ENCODE assay signal across 21 cellular contexts in genomic region chr1:180560200-180560867, GRCh38. TPM values are rescaled to one million over a fixed set of nuclear protein-coding genes. Genes with fewer than 3 reads are reported as not detected.
A peak's percentile ranks its signal among the peaks of the same experiment; 100 is the strongest.
DNase-seq lines count a peak whose midpoint lies in the region; FAIRE-seq and TF ChIP-seq lines count a peak whose summit lies in the region.
"Had no signal": no experiment of that assay in that cellular context is flagged by ENCODE, and none has a peak within 500 bp of the region (broad histone marks: within the 10 kb centered on the region; RNA-seq: fewer than 3 reads in every experiment).

No MANE protein-coding gene starts in this region.

- H3K9ac ChIP-seq in skeletal muscle satellite cell (ENCODE audit: low read depth, low read length) = peak overlapping the region; percentile 9

- H3K36me3 Mint-ChIP-seq in Calu3 (ENCODE audit: insufficient read depth, unreplicated experiment) = no peaks in the 10 kb centered on the region

- no peak overlapping the region for H3K4me3 Mint-ChIP-seq in Calu3 (ENCODE audit: low read depth, unreplicated experiment)

- H3K27me3 ChIP-seq in Peyer's patch (no peaks in the 10 kb centered on the region), right atrium auricular region (no peaks in the 10 kb centered on the region), skeletal muscle satellite cell (ENCODE audit: control insufficient read depth, insufficient read depth, low read length) (no peaks in the 10 kb centered on the region)
- H3K27me3 ChIP-seq: neutrophil had no signal

- peak overlapping the region; percentile 7 for H3K27ac Mint-ChIP-seq in Calu3 (ENCODE audit: unreplicated experiment)

- peaks cover 32% of the 10 kb centered on the region for H3K4me1 Mint-ChIP-seq in Calu3 (ENCODE audit: low read depth, unreplicated experiment)

- H3K9me3 ChIP-seq in Peyer's patch (no peaks in the 10 kb centered on the region), right atrium auricular region (no peaks in the 10 kb centered on the region), skeletal muscle satellite cell (replicated peaks; ENCODE audit: low read length) (no peaks in the 10 kb centered on the region)
- H3K9me3 ChIP-seq: neutrophil had no signal

- H3K4me3 ChIP-seq in Peyer's patch (no peak overlapping the region), right atrium auricular region (no peak overlapping the region), skeletal muscle satellite cell (ENCODE audit: low read length) (no peak overlapping the region)

- no peak overlapping the region for H3K4me2 ChIP-seq in skeletal muscle satellite cell (ENCODE audit: low read length)

- no peaks in the 10 kb centered on the region for H3K9me3 Mint-ChIP-seq in Calu3 (ENCODE audit: low read depth, unreplicated experiment)

- H3K27ac ChIP-seq in Peyer's patch (peak overlapping the region in 2 of 4 donors; percentile 18 to 57), right atrium auricular region (peak overlapping the region; percentile 18 to 77)
- H3K27ac ChIP-seq: neutrophil had no signal

- no peak for FAIRE-seq in HTR-8/SVneo (lab: Jason Lieb, UNC)
- FAIRE-seq: colon, endometrium, GM12891, kidney had no signal

- intact Hi-C loops in Calu3 (cut with micrococcal nuclease; ENCODE audit: unreplicated experiment) = no loop called here

- no peaks in the 10 kb centered on the region for H3K27me3 Mint-ChIP-seq in Calu3 (ENCODE audit: unreplicated experiment)

- CTCF ChIA-PET in Calu3 (lab: Charles Lee) = no interaction called here

- H3K36me3 ChIP-seq in Peyer's patch (no peaks in the 10 kb centered on the region), right atrium auricular region (no peaks in the 10 kb centered on the region), skeletal muscle satellite cell (ENCODE audit: insufficient read depth, low read length) (no peaks in the 10 kb centered on the region)
- H3K36me3 ChIP-seq: neutrophil had no signal

- TF ChIP-seq CTCF in Calu3 (IDR thresholded peaks at IDR 0.05; ENCODE audit: unreplicated experiment) (no peak), Peyer's patch (IDR thresholded peaks at IDR 0.05) (no peak), right atrium auricular region (IDR thresholded peaks at IDR 0.05) (no peak)

- H3K4me1 ChIP-seq in Peyer's patch = peaks cover 0 to 8% (median 0%) of the 10 kb centered on the region in 4 donors
- peaks cover 0 to 33% of the 10 kb centered on the region in 2 donors for H3K4me1 ChIP-seq in right atrium auricular region
- H3K4me1 ChIP-seq in skeletal muscle satellite cell (ENCODE audit: control insufficient read depth, insufficient read depth, low read length) = peaks cover 28% of the 10 kb centered on the region

- no TSS peak for BruUV-seq in Calu3 (replicated peaks; lab: Mats Ljungman, UMichigan)

- DNase-seq in Calu3 = peak; percentile 15
- DNase-seq in Peyer's patch = peak in 2 of 3 donors; percentile 76 to 82
- no peak for DNase-seq in right atrium auricular region (ENCODE audit: low spot score)
- DNase-seq in activated CD4-positive, CD25-positive, alpha-beta regulatory T cell treated with anti-CD3 and anti-CD28 coated beads, Interleukin-2, amount 50 U/mL, for 72 hours = no peak
- no peak for DNase-seq in activated T-cell treated with anti-CD3 and anti-CD28 coated beads, Interleukin-2, amount 50 U/mL, for 48 hours
- DNase-seq in HTR-8/SVneo (ENCODE audit: insufficient read length, low spot score) = no peak
- no peak for DNase-seq in AG20443 (ENCODE audit: low spot score)
- DNase-seq: activated effector memory CD4-positive, alpha-beta T cell treated with anti-CD3 and anti-CD28 coated beads, Interleukin-2, amount 50 U/mL, for 16 hours; hippocampal formation; Kasumi-1; kidney; NCI-H1105; NCI-H2081 treated with DMSO at 0.1 percent for 48 hours; T-helper 9 cell had no signal

- no peak for TF ChIP-seq POLR2A in Peyer's patch (IDR thresholded peaks at IDR 0.05)

RNA-seq across cellular contexts. Expression of gene OVAAL, which starts 1.6 kb away (rescaled TPM):
- total RNA-seq in Calu3 (2022) (not detected in 2 replicates), Peyer's patch (not detected), right atrium auricular region (1 to 10 TPM in 1 of 2 donors, under 1 TPM in 1; 0.70 to 2.0 TPM)
- under 0.01 TPM in 1 of 2 replicates, not detected in the other for total RNA-seq in skeletal muscle satellite cell (2012; rRNA removed)
- total RNA-seq: kidney, mononuclear cell, sciatic nerve had no signal

RNA-seq across cellular contexts. Expression of gene ACBD6, which starts 58.0 kb away (rescaled TPM):
- total RNA-seq in Calu3 (2022) (72.7 and 73.6 TPM in 2 replicates), Peyer's patch (10 to 100 TPM; 32.2 to 56.1 (median 32.7) TPM), right atrium auricular region (10 to 100 TPM; 24.0 to 29.0 TPM)
- total RNA-seq in skeletal muscle satellite cell (2012; rRNA removed) = 51.2 and 56.8 TPM in 2 replicates

Comparison
In these comparisons a context has a peak if more than half of its experiments do, and no peak if none do; other contexts are left out.
1. DNase-seq: peak in Calu3 (single experiment) and Peyer's patch (2 of 3); none in right atrium auricular region (single experiment), activated CD4-positive, CD25-positive, alpha-beta regulatory T cell treated with anti-CD3 and anti-CD28 coated beads, Interleukin-2, amount 50 U/mL, for 72 hours (single experiment), activated T-cell treated with anti-CD3 and anti-CD28 coated beads, Interleukin-2, amount 50 U/mL, for 48 hours (0 of 2), HTR-8/SVneo (single experiment) and AG20443 (single experiment).